9 cellular contexts compared by ENCODE assay signal in the genomic region with DNA sequence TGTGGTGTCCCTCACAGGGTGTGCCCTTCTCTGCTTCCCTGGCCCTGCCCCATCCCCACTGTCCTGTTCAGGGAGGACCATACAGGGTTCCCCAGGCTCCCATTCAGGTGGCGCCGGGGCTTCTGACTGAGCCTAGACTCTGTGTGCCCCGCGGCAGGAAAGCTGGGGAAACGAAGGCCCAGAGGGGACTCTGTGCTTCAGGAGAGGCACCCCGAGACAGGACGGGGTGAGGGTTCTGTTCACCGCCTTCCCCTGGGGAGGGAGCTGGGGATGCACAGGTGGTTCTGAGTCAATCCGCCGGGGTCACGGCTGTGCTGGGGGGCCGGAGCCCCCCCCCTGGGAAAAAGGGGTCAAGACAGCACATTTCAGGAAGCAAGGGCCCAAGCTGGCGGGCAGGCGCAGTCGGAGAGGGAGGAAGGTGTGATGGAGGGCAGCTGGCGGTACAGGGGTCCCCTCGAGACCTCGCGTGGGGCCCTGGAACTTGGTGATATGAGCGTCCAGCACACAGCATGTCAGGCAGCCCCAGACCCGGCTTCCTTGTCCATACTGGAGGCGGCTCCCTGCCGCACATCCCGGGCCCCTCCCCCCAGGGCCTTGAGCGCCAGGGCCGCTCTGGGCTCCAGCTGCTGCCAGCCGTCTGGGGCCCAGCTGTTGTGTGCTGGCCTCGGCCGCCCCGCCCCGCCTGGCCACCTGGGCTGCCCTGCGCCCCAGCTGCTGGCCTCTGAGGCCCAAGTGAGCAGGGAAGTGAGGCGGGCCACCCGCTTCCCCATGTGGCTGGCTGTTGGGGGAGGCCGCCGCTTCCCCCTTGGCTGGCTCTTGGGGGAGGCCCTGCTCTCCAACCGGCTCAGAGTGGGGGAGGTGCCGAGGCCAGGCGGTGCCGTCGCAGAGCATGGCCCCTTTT. TPM values are rescaled to one million over a fixed set of nuclear protein-coding genes. Genes with fewer than 3 reads are reported as not detected.
DNase-seq lines count a peak whose midpoint lies in the region; ATAC-seq, FAIRE-seq and TF ChIP-seq lines count a peak whose summit lies in the region.
"Had no signal": no experiment of that assay in that cellular context is flagged by ENCODE, and none has a peak within 500 bp of the region (broad histone marks: within the 10 kb centered on the region; RNA-seq: fewer than 3 reads in every experiment).

No MANE protein-coding gene starts in this region.

- intact Hi-C loops in CD14-positive monocyte (cut with micrococcal nuclease), result no loop called here
- intact Hi-C loops in mucosa of descending colon (cut with DNase I, micrococcal nuclease), result no loop called here

- peaks cover 28% of the 10 kb centered on the region for H3K27me3 ChIP-seq in suprapubic skin

- peaks cover 0 to 8% (median 0%) of the 10 kb centered on the region in 7 donors for H3K9me3 Mint-ChIP-seq in CD14-positive monocyte

- no peak for TF ChIP-seq CTCF in CD14-positive monocyte (IDR thresholded peaks at IDR 0.05)
- no peak for TF ChIP-seq CTCF in NB4 (IDR thresholded peaks at IDR 0.05; ENCODE audit: low read depth, low read length)
- no peak for TF ChIP-seq CTCF in choroid plexus epithelial cell (conservative IDR thresholded peaks at IDR 0.05; ENCODE audit: low read depth, low read length)
- no peak for TF ChIP-seq CTCF in mucosa of descending colon (IDR thresholded peaks at IDR 0.05)
- TF ChIP-seq CTCF in suprapubic skin (IDR thresholded peaks at IDR 0.05), result no peak

- FAIRE-seq in GM12891 (lab: Jason Lieb, UNC), result no peak
- FAIRE-seq: islet of Langerhans had no signal

- no peak overlapping the region for H3K27ac ChIP-seq in suprapubic skin

- TF ChIP-seq POLR2A in NB4 (IDR thresholded peaks at IDR 0.05; ENCODE audit: extremely low read depth, insufficient read length) (no peak), suprapubic skin (IDR thresholded peaks at IDR 0.05) (no peak), GM12891 (IDR thresholded peaks at IDR 0.05; ENCODE audit: low read depth, low read length) (no peak)

- peaks cover 28% of the 10 kb centered on the region for H3K4me1 Mint-ChIP-seq in CD14-positive monocyte

- no peak for TF ChIP-seq EP300 in suprapubic skin (IDR thresholded peaks at IDR 0.05)

- H3K36me3 ChIP-seq in mucosa of descending colon (ENCODE audit: low read depth) (no peaks in the 10 kb centered on the region), suprapubic skin (no peaks in the 10 kb centered on the region)

- H3K4me1 ChIP-seq in mucosa of descending colon (ENCODE audit: low read depth), result peaks cover 19% of the 10 kb centered on the region
- peaks cover 37% of the 10 kb centered on the region for H3K4me1 ChIP-seq in suprapubic skin

- H3K9me3 ChIP-seq in mucosa of descending colon, result no peaks in the 10 kb centered on the region
- H3K9me3 ChIP-seq in suprapubic skin, result no peaks in the 10 kb centered on the region

- peaks cover 34 to 47% (median 37%) of the 10 kb centered on the region in 3 donors for H3K27me3 Mint-ChIP-seq in CD14-positive monocyte (ENCODE audit: low read depth in 3 of 3)

- no peak overlapping the region for H3K4me3 ChIP-seq in NB4 (ENCODE audit: low read depth, low read length)
- H3K4me3 ChIP-seq in choroid plexus epithelial cell (ENCODE audit: low read depth, low read length), result no peak overlapping the region
- H3K4me3 ChIP-seq in mucosa of descending colon, result no peak overlapping the region
- H3K4me3 ChIP-seq in suprapubic skin, result no peak overlapping the region

- H3K36me3 Mint-ChIP-seq in CD14-positive monocyte, result peaks cover 0 to 3% of the 10 kb centered on the region in 2 donors

- peak overlapping the region; percentile 51 to 62 for H3K4me3 Mint-ChIP-seq in CD14-positive monocyte

- DNase-seq in CD14-positive monocyte (ENCODE audit: low spot score), result no peak
- peak; percentile 56 for DNase-seq in NB4 (ENCODE audit: low read depth)
- DNase-seq in choroid plexus epithelial cell (ENCODE audit: low read depth), result peak; percentile 26
- DNase-seq in mucosa of descending colon, result peak; percentile 76 to 84 (median 79)
- no peak for DNase-seq in hepatic stellate cell (ENCODE audit: low spot score)
- no peak for DNase-seq in suprapubic skin (ENCODE audit: low spot score in 2 of 2)
- no peak for DNase-seq in GM12891 (ENCODE audit: insufficient read length, low spot score)

- 62% methylated on average over 23 of the region's 41 CpGs for WGBS in suprapubic skin

- H3K27ac Mint-ChIP-seq in CD14-positive monocyte, result no peak overlapping the region

- ATAC-seq in mucosa of descending colon (peak; percentile 79), HG03025 (IDR thresholded peaks at IDR 0.05; ENCODE audit: low FRiP score, unreplicated experiment) (no peak)

TF ChIP-seq in GM12891, 5 proteins besides CTCF, POLR2A, EP300 and RAD21:
- TF ChIP-seq POU2F2 (IDR thresholded peaks at IDR 0.05; ENCODE audit: low read depth, low read length), result no peak

RNA-seq across cellular contexts. Expression of gene NOTUM, which starts 5.6 kb away (rescaled TPM):
- not detected for polyA plus RNA-seq in CD14-positive monocyte
- total RNA-seq in mucosa of descending colon, result under 1 TPM in 1 of 3 donors, not detected in 2; 0.13 TPM
- total RNA-seq in suprapubic skin, result 10 to 100 TPM in 1 of 4 donors, 1 to 10 TPM in 3; 1.1 to 11.5 (median 1.5) TPM
- 0.04 TPM for polyA plus RNA-seq in GM12891 (2012; ENCODE audit: low read depth, missing spikeins)

RNA-seq across cellular contexts. Expression of gene ASPSCR1, which starts 10.8 kb away (rescaled TPM):
- polyA plus RNA-seq in CD14-positive monocyte, result 10 to 100 TPM; 25.5 to 25.6 TPM
- 10 to 100 TPM; 33.1 to 35.2 (median 34.5) TPM for total RNA-seq in mucosa of descending colon
- 10 to 100 TPM; 17.9 to 25.6 (median 21.6) TPM for total RNA-seq in suprapubic skin
- polyA plus RNA-seq in GM12891 (2012; ENCODE audit: low read depth, missing spikeins), result 14.5 TPM

RNA-seq across cellular contexts. Expression of gene MYADML2, which starts 19.6 kb away (rescaled TPM):
- polyA plus RNA-seq in CD14-positive monocyte, result not detected
- total RNA-seq in mucosa of descending colon (under 1 TPM in 1 of 3 donors, not detected in 2; 0.13 TPM), suprapubic skin (not detected)
- polyA plus RNA-seq in GM12891 (2012; ENCODE audit: low read depth, missing spikeins), result not detected

RNA-seq across cellular contexts. Expression of gene PYCR1, which starts 29.5 kb away (rescaled TPM):
- polyA plus RNA-seq in CD14-positive monocyte, result not detected
- total RNA-seq in mucosa of descending colon, result 10 to 100 TPM; 14.7 to 35.0 (median 28.2) TPM
- 10 to 100 TPM in 1 of 4 donors, 1 to 10 TPM in 3; 3.7 to 13.1 (median 9.0) TPM for total RNA-seq in suprapubic skin
- polyA plus RNA-seq in GM12891 (2012; ENCODE audit: low read depth, missing spikeins), result 48.3 TPM

RNA-seq across cellular contexts. Expression of gene MAFG, which starts 39.1 kb away (rescaled TPM):
- polyA plus RNA-seq in CD14-positive monocyte, result 1 to 10 TPM; 7.4 to 7.6 TPM
- total RNA-seq in mucosa of descending colon (10 to 100 TPM; 17.4 to 34.0 (median 21.1) TPM), suprapubic skin (10 to 100 TPM; 17.1 to 21.1 (median 19.0) TPM)
- polyA plus RNA-seq in GM12891 (2012; ENCODE audit: low read depth, missing spikeins), result 12.1 TPM

Comparison
In these comparisons a context has a peak if more than half of its experiments do, and no peak if none do; other contexts are left out.
1. DNase-seq: peak in NB4 (single experiment), choroid plexus epithelial cell (single experiment) and mucosa of descending colon (3 of 3); none in CD14-positive monocyte (single experiment), hepatic stellate cell (single experiment), suprapubic skin (0 of 2) and GM12891 (single experiment).